17 cellular contexts compared by ENCODE assay signal in the genomic region with DNA sequence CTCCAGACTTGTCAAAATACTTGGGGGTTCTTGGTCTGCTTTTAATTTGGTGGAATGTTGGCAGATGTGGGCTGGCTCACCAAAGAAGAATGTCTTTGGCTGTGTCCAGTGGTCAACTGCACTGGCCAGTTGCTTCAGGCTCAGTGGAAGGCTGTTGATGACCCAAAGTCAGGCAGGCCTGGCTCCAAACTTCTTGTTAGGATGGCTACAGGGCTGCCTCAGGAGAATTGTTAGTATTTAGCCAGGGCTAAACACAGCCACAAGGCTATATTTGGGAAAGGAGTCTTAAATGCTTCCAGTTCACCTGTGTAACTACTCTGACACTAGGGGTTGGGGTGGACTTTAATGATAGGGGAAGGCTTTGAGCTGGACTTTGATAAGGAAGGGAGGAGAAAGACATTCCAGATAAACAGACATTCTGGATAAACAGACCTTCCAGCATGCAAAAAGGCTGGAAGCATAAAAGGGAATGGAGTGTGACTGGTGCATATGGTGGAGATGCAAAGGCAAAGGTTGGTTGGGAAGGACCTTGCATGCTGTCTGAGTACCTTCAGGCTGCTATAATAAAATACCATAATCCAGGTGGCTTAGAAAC.
A peak's percentile ranks its signal among the peaks of the same experiment; 100 is the strongest.
DNase-seq lines count a peak whose midpoint lies in the region; ATAC-seq and TF ChIP-seq lines count a peak whose summit lies in the region.
"Had no signal": no experiment of that assay in that cellular context is flagged by ENCODE, and none has a peak within 500 bp of the region (broad histone marks: within the 10 kb centered on the region; RNA-seq: fewer than 3 reads in every experiment).

No MANE protein-coding gene starts in this region.

- peaks cover 0 to 4% of the 10 kb centered on the region in 2 donors for H3K9me3 Mint-ChIP-seq in stimulated activated naive CD8-positive, alpha-beta T cell treated with anti-CD3 and anti-CD28 coated beads, Interleukin-15, amount 100 ng/mL, for 72 hours
- H3K9me3 Mint-ChIP-seq in natural killer cell: no peaks in the 10 kb centered on the region
- H3K9me3 Mint-ChIP-seq: dendritic cell treated with granulocyte-macrophage colony-stimulating factor and Interleukin-4, amounts not matched to agents 40 ng/mL and 50 ng/mL, for 4 days had no signal

- peak; percentile 80 for DNase-seq in AG10803 (ENCODE audit: low read depth)
- DNase-seq in GM04503 (ENCODE audit: low read depth): peak; percentile 44
- DNase-seq in fibroblast of gingiva (ENCODE audit: low read depth): peak; percentile 86
- DNase-seq in myocyte (ENCODE audit: low read depth): peak; percentile 65
- DNase-seq in NCI-H524 treated with DMSO at 0.1 percent for 48 hours (lab: John Stamatoyannopoulos, UW): no peak
- no peak for DNase-seq in stimulated activated naive CD8-positive, alpha-beta T cell treated with anti-CD3 and anti-CD28 coated beads, Interleukin-15, amount 100 ng/mL, for 72 hours
- no peak for DNase-seq in natural killer cell
- DNase-seq: activated naive CD8-positive, alpha-beta T cell treated with anti-CD3 and anti-CD28 coated beads, Interleukin-2, amount 10 ng/mL, durations not matched to agents 7 days and 5 days; erythroblast; NCI-H1048; SHP77 treated with DMSO at 0.1 percent for 48 hours; small intestine; stimulated activated naive CD4-positive, alpha-beta T cell treated with Interleukin-2 at 50 U/mL for 16 hours; T-helper 2 cell had no signal

- H3K27ac Mint-ChIP-seq in stimulated activated naive CD8-positive, alpha-beta T cell treated with anti-CD3 and anti-CD28 coated beads, Interleukin-15, amount 100 ng/mL, for 72 hours: no peak overlapping the region
- no peak overlapping the region for H3K27ac Mint-ChIP-seq in natural killer cell
- H3K27ac Mint-ChIP-seq: activated naive CD8-positive, alpha-beta T cell treated with anti-CD3 and anti-CD28 coated beads, Interleukin-2, amount 10 ng/mL, durations not matched to agents 7 days and 5 days; dendritic cell treated with granulocyte-macrophage colony-stimulating factor and Interleukin-4, amounts not matched to agents 40 ng/mL and 50 ng/mL, for 4 days had no signal

- intact Hi-C loops in natural killer cell (cut with micrococcal nuclease): no loop called here

- no peaks in the 10 kb centered on the region for H3K36me3 Mint-ChIP-seq in natural killer cell

- H3K4me1 Mint-ChIP-seq in stimulated activated naive CD8-positive, alpha-beta T cell treated with anti-CD3 and anti-CD28 coated beads, Interleukin-15, amount 100 ng/mL, for 72 hours: peaks cover 49% of the 10 kb centered on the region
- H3K4me1 Mint-ChIP-seq in natural killer cell: peaks cover 0 to 7% of the 10 kb centered on the region in 2 donors

- no peaks in the 10 kb centered on the region for H3K27me3 Mint-ChIP-seq in stimulated activated naive CD8-positive, alpha-beta T cell treated with anti-CD3 and anti-CD28 coated beads, Interleukin-15, amount 100 ng/mL, for 72 hours
- no peaks in the 10 kb centered on the region for H3K27me3 Mint-ChIP-seq in natural killer cell (ENCODE audit: low read depth in 2 of 2)
- H3K27me3 Mint-ChIP-seq: activated naive CD8-positive, alpha-beta T cell treated with anti-CD3 and anti-CD28 coated beads, Interleukin-2, amount 10 ng/mL, durations not matched to agents 7 days and 5 days; dendritic cell treated with granulocyte-macrophage colony-stimulating factor and Interleukin-4, amounts not matched to agents 40 ng/mL and 50 ng/mL, for 4 days had no signal

- no peak for TF ChIP-seq CTCF in AG10803 (conservative IDR thresholded peaks at IDR 0.05; ENCODE audit: low read length)
- no peak for TF ChIP-seq CTCF in natural killer cell (IDR thresholded peaks at IDR 0.05)

- H3K4me3 ChIP-seq in AG10803 (ENCODE audit: low read length): no peak overlapping the region
- H3K4me3 ChIP-seq: BLaER1 had no signal

- ATAC-seq in stimulated activated naive CD8-positive, alpha-beta T cell treated with anti-CD3 and anti-CD28 coated beads, Interleukin-15, amount 100 ng/mL, for 72 hours: no peak
- ATAC-seq in natural killer cell (no peak), HG02623 (IDR thresholded peaks at IDR 0.05; ENCODE audit: unreplicated experiment) (no peak)

- no peak overlapping the region for H3K4me3 Mint-ChIP-seq in stimulated activated naive CD8-positive, alpha-beta T cell treated with anti-CD3 and anti-CD28 coated beads, Interleukin-15, amount 100 ng/mL, for 72 hours
- H3K4me3 Mint-ChIP-seq in natural killer cell: no peak overlapping the region
- H3K4me3 Mint-ChIP-seq: activated naive CD8-positive, alpha-beta T cell treated with anti-CD3 and anti-CD28 coated beads, Interleukin-2, amount 10 ng/mL, durations not matched to agents 7 days and 5 days; dendritic cell treated with granulocyte-macrophage colony-stimulating factor and Interleukin-4, amounts not matched to agents 40 ng/mL and 50 ng/mL, for 4 days had no signal

Comparison
In these comparisons a context has a peak if more than half of its experiments do, and no peak if none do; other contexts are left out.
1. DNase-seq: peak in AG10803 (single experiment), GM04503 (single experiment), fibroblast of gingiva (single experiment) and myocyte (single experiment); none in NCI-H524 treated with DMSO at 0.1 percent for 48 hours (single experiment), stimulated activated naive CD8-positive, alpha-beta T cell treated with anti-CD3 and anti-CD28 coated beads, Interleukin-15, amount 100 ng/mL, for 72 hours (0 of 2) and natural killer cell (single experiment).